ENCODE assay signal across 14 cellular contexts in the genomic region with DNA sequence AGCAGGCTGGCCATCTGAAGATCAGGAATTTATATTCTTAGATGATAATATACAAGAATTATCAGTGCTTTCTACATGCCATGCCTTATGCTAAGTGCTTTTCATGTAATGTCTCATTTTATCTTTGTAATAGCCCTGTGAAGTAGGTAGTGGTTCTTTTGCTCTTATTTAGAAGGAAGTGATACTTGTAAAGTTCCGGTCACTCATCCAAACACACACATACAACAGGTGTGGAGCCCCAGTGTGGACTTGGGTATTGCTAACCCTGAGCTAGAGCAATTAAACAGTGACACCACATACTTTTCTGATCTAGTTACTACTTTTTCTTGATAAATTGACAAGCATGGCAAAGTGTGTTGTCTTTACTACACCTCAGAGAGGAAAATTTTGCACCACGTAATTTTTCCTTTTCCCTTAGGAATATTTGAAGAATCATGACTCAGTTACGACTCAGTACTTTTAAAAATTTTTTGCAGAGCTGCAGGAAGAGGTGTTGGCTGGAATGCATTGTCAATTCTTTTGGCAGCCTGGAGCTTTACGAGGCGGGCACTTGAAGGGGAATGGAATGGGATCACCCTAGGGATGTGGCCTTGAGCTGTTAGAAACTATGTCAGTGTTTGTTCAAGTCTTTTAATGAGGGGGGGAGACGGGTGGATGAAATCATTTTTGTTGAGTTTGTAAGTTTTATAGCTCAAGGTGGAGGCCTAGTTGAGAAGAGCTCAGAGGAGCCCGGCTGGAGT.
DNase-seq lines count a peak whose midpoint lies in the region; ATAC-seq, FAIRE-seq and TF ChIP-seq lines count a peak whose summit lies in the region.
"Had no signal": no experiment of that assay in that cellular context is flagged by ENCODE, and none has a peak within 500 bp of the region (broad histone marks: within the 10 kb centered on the region; RNA-seq: fewer than 3 reads in every experiment).

No MANE protein-coding gene starts in this region.

- WGBS in pancreas, 2 donors, result 27 to 31% methylated on average over 7 of the region's 7 CpGs

- H3K36me3 ChIP-seq in subcutaneous abdominal adipose tissue (ENCODE audit: control insufficient read depth in 5 of 5, insufficient read depth in 5 of 5, low read length in 5 of 5) (no peaks in the 10 kb centered on the region), pancreas (no peaks in the 10 kb centered on the region)

- no peaks in the 10 kb centered on the region for H3K4me1 Mint-ChIP-seq in HFFc6 (ENCODE audit: low read depth)

- no peak for FAIRE-seq in pancreas (lab: Jason Lieb, UNC)

- intact Hi-C loops in pancreas (cut with DNase I), result no loop called here

- no peak overlapping the region for H3K9ac ChIP-seq in subcutaneous abdominal adipose tissue (ENCODE audit: low read length in 5 of 5)

- H3K4me3 Mint-ChIP-seq in HFFc6, result peak overlapping the region; percentile 27
- H3K4me3 Mint-ChIP-seq: natural killer cell treated with Interleukin-12 subunit alpha and Interleukin-12 subunit beta and Interleukin-15 and Interleukin-18, amount 100 ng/mL, for 72 hours had no signal

- H3K9me3 ChIP-seq in subcutaneous abdominal adipose tissue (ENCODE audit: control insufficient read depth in 5 of 5, low read length in 5 of 5), result no peaks in the 10 kb centered on the region
- H3K9me3 ChIP-seq in pancreas, result no peaks in the 10 kb centered on the region

- no peaks in the 10 kb centered on the region for H3K27me3 ChIP-seq in subcutaneous abdominal adipose tissue (ENCODE audit: control insufficient read depth in 5 of 5, insufficient read depth in 4 of 5, low read length in 5 of 5)
- H3K27me3 ChIP-seq in pancreas, result no peaks in the 10 kb centered on the region

- TF ChIP-seq CTCF in HFFc6 (IDR thresholded peaks at IDR 0.05) (no peak), pancreas (IDR thresholded peaks at IDR 0.05) (no peak)

- peak; percentile 77 for DNase-seq in HFFc6
- peak; percentile 67 for DNase-seq in astrocyte of the hippocampus (ENCODE audit: low read depth, low spot score)
- peak; percentile 48 for DNase-seq in iris pigment epithelial cell (ENCODE audit: low read depth)
- no peak for DNase-seq in NCI-H2029 (lab: John Stamatoyannopoulos, UW)
- no peak for DNase-seq in pancreas
- DNase-seq: central memory CD4-positive, alpha-beta T cell; DMS153; hippocampal formation; KBM-7 had no signal

- no peaks in the 10 kb centered on the region for H3K9me3 Mint-ChIP-seq in HFFc6
- H3K9me3 Mint-ChIP-seq: natural killer cell treated with Interleukin-12 subunit alpha and Interleukin-12 subunit beta and Interleukin-15 and Interleukin-18, amount 100 ng/mL, for 72 hours had no signal

- H3K27ac ChIP-seq in subcutaneous abdominal adipose tissue (ENCODE audit: low read depth, low read length) (peak overlapping the region; percentile 78), pancreas (no peak overlapping the region)

- no peaks in the 10 kb centered on the region for H3K27me3 Mint-ChIP-seq in HFFc6 (ENCODE audit: insufficient read depth)

- ATAC-seq in GM21529 (IDR thresholded peaks at IDR 0.05; ENCODE audit: unreplicated experiment) (no peak), HG03432 (IDR thresholded peaks at IDR 0.05; ENCODE audit: unreplicated experiment) (no peak), pancreas (no peak)
- ATAC-seq: activated CD4-positive, CD25-positive, alpha-beta regulatory T cell treated with anti-CD3 and anti-CD28 coated beads, Interleukin-2, amount 50 U/mL, for 24 hours; natural killer cell treated with Interleukin-12 subunit alpha and Interleukin-12 subunit beta and Interleukin-15 and Interleukin-18, amount 100 ng/mL, for 72 hours had no signal

- H3K4me1 ChIP-seq in subcutaneous abdominal adipose tissue (ENCODE audit: control insufficient read depth in 5 of 5, insufficient read depth in 5 of 5, low read length in 5 of 5) (peaks cover 3 to 45% (median 25%) of the 10 kb centered on the region in 5 donors), pancreas (no peaks in the 10 kb centered on the region)

- H3K27ac Mint-ChIP-seq in HFFc6, result peak overlapping the region; percentile 77
- H3K27ac Mint-ChIP-seq: natural killer cell treated with Interleukin-12 subunit alpha and Interleukin-12 subunit beta and Interleukin-15 and Interleukin-18, amount 100 ng/mL, for 72 hours had no signal

- 0 out of 2 replicates have a peak, but pooled peaks cover 3% of the 10 kb centered on the region for H3K36me3 Mint-ChIP-seq in HFFc6 (ENCODE audit: low read depth)
- H3K36me3 Mint-ChIP-seq: natural killer cell treated with Interleukin-12 subunit alpha and Interleukin-12 subunit beta and Interleukin-15 and Interleukin-18, amount 100 ng/mL, for 72 hours had no signal

- H3K4me3 ChIP-seq in subcutaneous abdominal adipose tissue (ENCODE audit: low read depth in 1 of 5, low read length in 5 of 5) (no peak overlapping the region), pancreas (no peak overlapping the region)

Comparison
In these comparisons a context has a peak if more than half of its experiments do, and no peak if none do; other contexts are left out.
1. DNase-seq: peak in HFFc6 (single experiment), astrocyte of the hippocampus (single experiment) and iris pigment epithelial cell (single experiment); none in NCI-H2029 (single experiment) and pancreas (0 of 6).